ENCODE assay signal across 21 cellular contexts in genomic region chr20:2460752-2461424, GRCh38.
"Had no signal": no experiment of that assay in that cellular context is flagged by ENCODE, and none has a peak within 500 bp of the region (broad histone marks: within the 10 kb centered on the region; RNA-seq: fewer than 3 reads in every experiment).

No MANE protein-coding gene starts in this region.

- H3K27ac Mint-ChIP-seq: nephron, WTC11 had no signal

- H3K9me3 Mint-ChIP-seq: brain, nephron had no signal

- ATAC-seq: foreskin keratinocyte, left ventricle myocardium superior, WTC11 had no signal

- H3K4me1 Mint-ChIP-seq: brain, nephron, WTC11 had no signal

- H3K27me3 Mint-ChIP-seq: brain had no signal

- H3K4me3 Mint-ChIP-seq: brain, nephron, WTC11 had no signal

- DNase-seq: activated CD4-positive, alpha-beta T cell treated with anti-CD3 and anti-CD28 coated beads, Interleukin-2, amount 50 U/mL, for 1 hour; activated naive CD4-positive, alpha-beta T cell treated with anti-CD3 and anti-CD28 coated beads, Interleukin-2, amount 50 U/mL, for 16 hours; activated T-cell treated with anti-CD3 and anti-CD28 coated beads for 4 hours; central memory CD4-positive, alpha-beta T cell; esophagus squamous epithelium; foreskin keratinocyte; glutamatergic neuron; hypothalamus; kidney glomerular epithelial cell; left ventricle myocardium superior; mesendoderm; occipital lobe; stimulated activated CD4-positive, alpha-beta T cell treated with anti-CD3 and anti-CD28 coated beads, Interleukin-15, amount 100 ng/mL, for 24 hours; stimulated activated CD4-positive, alpha-beta T cell treated with anti-CD3 and anti-CD28 coated beads, Interleukin-4, amount 100 ng/mL, for 1 hour; stimulated activated naive CD4-positive, alpha-beta T cell; substantia nigra; T-helper 2 cell; uterus had no signal
